21 cellular contexts compared by ENCODE assay signal in genomic region chr6:147109707-147110106, GRCh38.
DNase-seq lines count a peak whose midpoint lies in the region; ATAC-seq and TF ChIP-seq lines count a peak whose summit lies in the region.
"Had no signal": no experiment of that assay in that cellular context is flagged by ENCODE, and none has a peak within 500 bp of the region (broad histone marks: within the 10 kb centered on the region; RNA-seq: fewer than 3 reads in every experiment).

No MANE protein-coding gene starts in this region.

- H3K9me2 ChIP-seq in Loucy (replicated peaks; ENCODE audit: low read depth, low read length), result no peaks in the 10 kb centered on the region

- intact Hi-C loops in CD4-positive, alpha-beta T cell (cut with DNase I, micrococcal nuclease), result loop anchor here in 1 of 2 experiments (2.0 kb wide), 1 partner anchor 93 kb away; no protein-coding TSS in a partner anchor

- no peak for TF ChIP-seq CTCF in CD4-positive, alpha-beta T cell (IDR thresholded peaks at IDR 0.05)
- TF ChIP-seq CTCF in Loucy (conservative IDR thresholded peaks at IDR 0.05; ENCODE audit: low read length), result no peak

- no peak overlapping the region for H3K27ac ChIP-seq in CD4-positive, alpha-beta T cell (ENCODE audit: low read depth, low read length)
- H3K27ac ChIP-seq: C4-2B, SK-N-MC had no signal

- peak overlapping the region; percentile 17 for H3K4me2 ChIP-seq in Loucy (ENCODE audit: low read depth, low read length, poor library complexity, severe bottlenecking)

- H3K4me3 Mint-ChIP-seq in activated T-cell treated with anti-CD3 and anti-CD28 coated beads, Interleukin-2, amount 50 U/mL, for 4 hours, result peak overlapping the region; percentile 59
- peak overlapping the region; percentile 11 for H3K4me3 Mint-ChIP-seq in CD4-positive, alpha-beta T cell
- H3K4me3 Mint-ChIP-seq in central memory CD8-positive, alpha-beta T cell, result peak overlapping the region; percentile 11

- peak overlapping the region; percentile 45 for H3K27ac Mint-ChIP-seq in CD4-positive, alpha-beta T cell
- no peak overlapping the region for H3K27ac Mint-ChIP-seq in central memory CD8-positive, alpha-beta T cell (ENCODE audit: low read depth)

- no peaks in the 10 kb centered on the region for H3K36me3 Mint-ChIP-seq in activated T-cell treated with anti-CD3 and anti-CD28 coated beads, Interleukin-2, amount 50 U/mL, for 4 hours (ENCODE audit: insufficient read depth)
- no peaks in the 10 kb centered on the region for H3K36me3 Mint-ChIP-seq in CD4-positive, alpha-beta T cell (ENCODE audit: low read depth)
- H3K36me3 Mint-ChIP-seq in central memory CD8-positive, alpha-beta T cell (ENCODE audit: insufficient read depth), result no peaks in the 10 kb centered on the region

- no peaks in the 10 kb centered on the region for H4K20me1 ChIP-seq in Loucy (ENCODE audit: insufficient read depth, low read length, poor library complexity, severe bottlenecking)

- peaks cover 39% of the 10 kb centered on the region for H3K4me1 Mint-ChIP-seq in activated T-cell treated with anti-CD3 and anti-CD28 coated beads, Interleukin-2, amount 50 U/mL, for 4 hours (ENCODE audit: low read depth)
- H3K4me1 Mint-ChIP-seq in CD4-positive, alpha-beta T cell (ENCODE audit: low read depth), result peaks cover 48% of the 10 kb centered on the region
- peaks cover 30% of the 10 kb centered on the region for H3K4me1 Mint-ChIP-seq in central memory CD8-positive, alpha-beta T cell

- H3K9ac ChIP-seq in Loucy (ENCODE audit: low read depth, low read length, poor library complexity, severe bottlenecking), result no peak overlapping the region

- no peak for DNase-seq in activated T-cell treated with anti-CD3 and anti-CD28 coated beads, Interleukin-2, amount 50 U/mL, for 4 hours
- no peak for DNase-seq in activated T-cell treated with anti-CD3 and anti-CD28 coated beads, Interleukin-2, amount 50 U/mL, for 1 hour
- DNase-seq in CD4-positive, alpha-beta T cell, result no peak
- DNase-seq in central memory CD8-positive, alpha-beta T cell (ENCODE audit: low spot score in 2 of 2), result no peak
- DNase-seq in kidney tubule cell (ENCODE audit: low spot score), result no peak
- DNase-seq in 8988T, result no peak
- DNase-seq: DMS153, EL, GOT3, KBM-7, MV-4-11, NCI-H1417, NCI-H187, NCI-H2107, NCI-H510A, NCI-H82, SHP77 had no signal

- CTCF ChIA-PET in CD4-positive, alpha-beta T cell (lab: Charles Lee), result no interaction called here

- no peaks in the 10 kb centered on the region for H3K27me3 ChIP-seq in CD4-positive, alpha-beta T cell (ENCODE audit: control insufficient read depth, insufficient read depth, low read length)
- H3K27me3 ChIP-seq in Loucy (ENCODE audit: insufficient read depth, low read length, poor library complexity, severe bottlenecking), result no peaks in the 10 kb centered on the region

- H2AFZ ChIP-seq in Loucy (ENCODE audit: low read length), result no peak overlapping the region

- H3K4me1 ChIP-seq in Loucy (ENCODE audit: insufficient read depth, low read length, poor library complexity, severe bottlenecking), result peaks cover 39% of the 10 kb centered on the region

- H3K79me2 ChIP-seq in Loucy (ENCODE audit: insufficient read depth, low read length), result no peaks in the 10 kb centered on the region

- POLR2A ChIA-PET in CD4-positive, alpha-beta T cell (lab: Charles Lee), result interaction anchor here (0.7 to 4.0 kb wide), 2 partner anchors 11 to 94 kb away, joined by 3 to 19 read pairs; partner anchors contain the start of gene STXBP5

- no peaks in the 10 kb centered on the region for H3K9me3 ChIP-seq in CD4-positive, alpha-beta T cell (ENCODE audit: control insufficient read depth, low read length)
- no peaks in the 10 kb centered on the region for H3K9me3 ChIP-seq in Loucy (ENCODE audit: insufficient read depth, low read depth, low read length)

- ATAC-seq in activated T-cell treated with anti-CD3 and anti-CD28 coated beads, Interleukin-2, amount 50 U/mL, for 4 hours, result no peak
- ATAC-seq in CD4-positive, alpha-beta T cell (ENCODE audit: poor library complexity), result peak; percentile 74
- peak; percentile 40 for ATAC-seq in central memory CD8-positive, alpha-beta T cell (replicated peaks; ENCODE audit: extremely low read depth, poor library complexity, severe bottlenecking)
- ATAC-seq in HG03469 (IDR thresholded peaks at IDR 0.05; ENCODE audit: unreplicated experiment), result no peak

- no peaks in the 10 kb centered on the region for H3F3A ChIP-seq in Loucy (ENCODE audit: low read depth)

- no peak overlapping the region for H3K4me3 ChIP-seq in Loucy (ENCODE audit: low read length, poor library complexity, severe bottlenecking)
- H3K4me3 ChIP-seq: SK-N-MC had no signal

- no peaks in the 10 kb centered on the region for H3K36me3 ChIP-seq in Loucy (ENCODE audit: insufficient read depth, low read length)

- H3K9me3 Mint-ChIP-seq in activated T-cell treated with anti-CD3 and anti-CD28 coated beads, Interleukin-2, amount 50 U/mL, for 4 hours, result no peaks in the 10 kb centered on the region
- no peaks in the 10 kb centered on the region for H3K9me3 Mint-ChIP-seq in CD4-positive, alpha-beta T cell
- no peaks in the 10 kb centered on the region for H3K9me3 Mint-ChIP-seq in central memory CD8-positive, alpha-beta T cell

- no peaks in the 10 kb centered on the region for H3K27me3 Mint-ChIP-seq in activated T-cell treated with anti-CD3 and anti-CD28 coated beads, Interleukin-2, amount 50 U/mL, for 4 hours (ENCODE audit: low read depth)
- H3K27me3 Mint-ChIP-seq in CD4-positive, alpha-beta T cell, result no peaks in the 10 kb centered on the region
- no peaks in the 10 kb centered on the region for H3K27me3 Mint-ChIP-seq in central memory CD8-positive, alpha-beta T cell

Comparison
In these comparisons a context has a peak if more than half of its experiments do, and no peak if none do; other contexts are left out.
1. ATAC-seq: peak in CD4-positive, alpha-beta T cell (single experiment) and central memory CD8-positive, alpha-beta T cell (single experiment); none in activated T-cell treated with anti-CD3 and anti-CD28 coated beads, Interleukin-2, amount 50 U/mL, for 4 hours (0 of 2) and HG03469 (single experiment).
2. Peak in every context shown above with its lines, with median percentiles within 50 percentile points of each other: H3K4me3 Mint-ChIP-seq.